9 cellular contexts compared by ENCODE assay signal in the genomic region with DNA sequence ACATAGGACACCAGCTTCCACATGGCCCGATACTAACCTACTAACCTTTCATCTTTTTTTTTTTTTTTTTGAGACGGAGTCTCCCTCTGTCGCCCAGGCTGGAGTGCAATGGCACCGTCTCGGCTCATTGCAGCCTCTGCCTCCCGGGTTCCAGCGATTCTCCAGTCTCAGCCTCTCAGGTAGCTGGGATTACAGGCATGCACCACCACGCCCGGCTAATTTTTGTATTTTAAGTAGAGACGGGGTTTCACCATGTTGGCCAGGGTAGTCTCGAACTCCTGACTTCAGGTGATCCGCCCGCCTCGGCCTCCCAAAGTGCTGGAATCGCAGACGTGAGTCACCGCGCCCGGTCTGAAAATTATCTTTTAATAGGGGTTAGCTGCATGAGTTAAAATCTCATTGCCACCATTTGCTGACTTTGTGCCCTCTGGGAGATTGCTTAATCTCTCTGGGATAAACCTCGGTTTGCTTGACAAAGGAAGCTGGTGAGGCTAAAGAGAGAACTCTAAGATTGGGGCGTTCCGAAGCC. TPM values are rescaled to one million over a fixed set of nuclear protein-coding genes. Genes with fewer than 3 reads are reported as not detected.
A peak's percentile ranks its signal among the peaks of the same experiment; 100 is the strongest.
DNase-seq lines count a peak whose midpoint lies in the region; ATAC-seq and TF ChIP-seq lines count a peak whose summit lies in the region.
"Not testable (repeated sequence)": the region's sequence is repeated elsewhere in the genome, so short reads cannot be mapped to it uniquely, and the experiment has no call there.
"Had no signal": no experiment of that assay in that cellular context is flagged by ENCODE, and none has a peak within 500 bp of the region (broad histone marks: within the 10 kb centered on the region; RNA-seq: fewer than 3 reads in every experiment).

No MANE protein-coding gene starts in this region.

- H3K4me3 ChIP-seq in AG10803 (ENCODE audit: low read length): peak overlapping the region; percentile 50
- peak overlapping the region; percentile 12; the same call in 1 of the 2 replicates for H3K4me3 ChIP-seq in HUES48 (ENCODE audit: low read depth, low read length)
- peak overlapping the region in 1 of 4 donors; percentile 99 for H3K4me3 ChIP-seq in adrenal gland
- H3K4me3 ChIP-seq in endodermal cell (ENCODE audit: low read length): peak overlapping the region; percentile 45
- peak overlapping the region; percentile 6 for H3K4me3 ChIP-seq in kidney epithelial cell (ENCODE audit: low read depth, low read length)
- H3K4me3 ChIP-seq in neural progenitor cell: not testable (repeated sequence)

- not testable (repeated sequence) for H3K4me1 ChIP-seq in HUES48 (ENCODE audit: control insufficient read depth, insufficient read depth, low read length); endodermal cell (ENCODE audit: control insufficient read depth, insufficient read depth, low read length); neural progenitor cell
- H3K4me1 ChIP-seq in adrenal gland (replicated peaks in 1 of 2): peaks cover 9 to 22% of the 10 kb centered on the region in 2 donors

- H3F3A ChIP-seq in neural progenitor cell (ENCODE audit: low read depth): not testable (repeated sequence)

- H3K9me3 ChIP-seq in HUES48 (ENCODE audit: control insufficient read depth, insufficient read depth, low read length); adrenal gland (replicated peaks in 1 of 3); endodermal cell (ENCODE audit: control insufficient read depth, low read length); neural progenitor cell (ENCODE audit: low read depth): not testable (repeated sequence)

- TF ChIP-seq CTCF in AG10803 (conservative IDR thresholded peaks at IDR 0.05; ENCODE audit: low read length); adrenal gland (IDR thresholded peaks at IDR 0.05); endodermal cell (conservative IDR thresholded peaks at IDR 0.05); kidney epithelial cell (IDR thresholded peaks at IDR 0.05; ENCODE audit: insufficient read depth, low read length, poor library complexity, severe bottlenecking); neural progenitor cell (IDR thresholded peaks at IDR 0.05): not testable (repeated sequence)

- peak overlapping the region; percentile 17 for H3K4me2 ChIP-seq in neural progenitor cell

- ATAC-seq in stimulated activated naive B cell treated with anti-CD40 and anti-IgM and Interleukin-4, amounts not matched to agents 10 μg/mL and 1 μg/mL and 100 μg/mL, for 72 hours (replicated peaks): not testable (repeated sequence)

- H3K79me2 ChIP-seq in neural progenitor cell (ENCODE audit: low read depth): not testable (repeated sequence)

- not testable (repeated sequence) for H3K36me3 Mint-ChIP-seq in T-helper 2 cell treated with Interferon-gamma antibody and Interleukin-4, amounts not matched to agents 5 μg/mL and 100 μg/mL, for 36 hours (ENCODE audit: low read depth); endodermal cell (ENCODE audit: low read depth); neural progenitor cell; stimulated activated naive B cell treated with anti-CD40 and anti-IgM and Interleukin-4, amounts not matched to agents 10 μg/mL and 1 μg/mL and 100 μg/mL, for 72 hours

- H4K20me1 ChIP-seq in neural progenitor cell (ENCODE audit: low read depth): not testable (repeated sequence)

- not testable (repeated sequence) for H3K9ac ChIP-seq in HUES48 (ENCODE audit: low read depth, low read length); endodermal cell (ENCODE audit: extremely low read depth, low read length, poor library complexity, severe bottlenecking); neural progenitor cell

- not testable (repeated sequence) for TF ChIP-seq POLR2A in adrenal gland (IDR thresholded peaks at IDR 0.05)

- not testable (repeated sequence) for H3K27ac ChIP-seq in HUES48 (ENCODE audit: low read depth, low read length); endodermal cell (ENCODE audit: low read depth, low read length); neural progenitor cell
- peak overlapping the region in 4 of 5 donors; percentile 46 to 92 (median 74) for H3K27ac ChIP-seq in adrenal gland

- peak overlapping the region; percentile 65 for H3K4me3 Mint-ChIP-seq in T-helper 2 cell treated with Interferon-gamma antibody and Interleukin-4, amounts not matched to agents 5 μg/mL and 100 μg/mL, for 36 hours
- H3K4me3 Mint-ChIP-seq in endodermal cell (peak overlapping the region; percentile 74), neural progenitor cell (peak overlapping the region; percentile 86)
- H3K4me3 Mint-ChIP-seq in stimulated activated naive B cell treated with anti-CD40 and anti-IgM and Interleukin-4, amounts not matched to agents 10 μg/mL and 1 μg/mL and 100 μg/mL, for 72 hours: peak overlapping the region; percentile 81 to 96

- H3K36me3 ChIP-seq in HUES48 (ENCODE audit: control insufficient read depth, insufficient read depth, low read length); endodermal cell (ENCODE audit: control insufficient read depth, insufficient read depth, low read length); kidney epithelial cell (ENCODE audit: control insufficient read depth, insufficient read depth, low read length); neural progenitor cell: not testable (repeated sequence)
- peaks cover 0 to 13% of the 10 kb centered on the region in 2 donors for H3K36me3 ChIP-seq in adrenal gland (replicated peaks in 1 of 2)

- H3K27ac Mint-ChIP-seq in T-helper 2 cell treated with Interferon-gamma antibody and Interleukin-4, amounts not matched to agents 5 μg/mL and 100 μg/mL, for 36 hours: peak overlapping the region; percentile 62
- not testable (repeated sequence) for H3K27ac Mint-ChIP-seq in endodermal cell; neural progenitor cell; stimulated activated naive B cell treated with anti-CD40 and anti-IgM and Interleukin-4, amounts not matched to agents 10 μg/mL and 1 μg/mL and 100 μg/mL, for 72 hours

- not testable (repeated sequence) for H2AFZ ChIP-seq in neural progenitor cell (replicated peaks)

- DNase-seq in AG10803 (ENCODE audit: low read depth); T-helper 2 cell treated with Interferon-gamma antibody and Interleukin-4, amounts not matched to agents 5 μg/mL and 100 μg/mL, for 36 hours (ENCODE audit: low spot score); adrenal gland; endodermal cell; kidney epithelial cell (ENCODE audit: low read depth); neural progenitor cell (ENCODE audit: low spot score); stimulated activated naive B cell treated with anti-CD40 and anti-IgM and Interleukin-4, amounts not matched to agents 10 μg/mL and 1 μg/mL and 100 μg/mL, for 72 hours: not testable (repeated sequence)

- WGBS in adrenal gland, 4 donors: 62 to 76% (median 66%) methylated on average over 21 to 22 of the region's 22 CpGs
- 81 to 83% methylated on average over 15 to 22 of the region's 22 CpGs for WGBS in endodermal cell (ENCODE audit: insufficient coverage in 1 of 2, insufficient read length in 1 of 2), 2 experiments

- not testable (repeated sequence) for H3K27me3 ChIP-seq in HUES48 (ENCODE audit: control insufficient read depth, insufficient read depth, low read length); adrenal gland; endodermal cell (ENCODE audit: control insufficient read depth, insufficient read depth, low read length, poor library complexity, severe bottlenecking); kidney epithelial cell (ENCODE audit: control insufficient read depth, insufficient read depth, low read length)
- H3K27me3 ChIP-seq in neural progenitor cell: peaks cover 21% of the 10 kb centered on the region

- not testable (repeated sequence) for H3K27me3 Mint-ChIP-seq in T-helper 2 cell treated with Interferon-gamma antibody and Interleukin-4, amounts not matched to agents 5 μg/mL and 100 μg/mL, for 36 hours (ENCODE audit: low read depth); endodermal cell (ENCODE audit: insufficient read depth); neural progenitor cell (ENCODE audit: insufficient read depth, low read depth); stimulated activated naive B cell treated with anti-CD40 and anti-IgM and Interleukin-4, amounts not matched to agents 10 μg/mL and 1 μg/mL and 100 μg/mL, for 72 hours

- intact Hi-C loops in adrenal gland (cut with DNase I): not testable (repeated sequence)

- peaks cover 11% of the 10 kb centered on the region for H3K4me1 Mint-ChIP-seq in T-helper 2 cell treated with Interferon-gamma antibody and Interleukin-4, amounts not matched to agents 5 μg/mL and 100 μg/mL, for 36 hours (ENCODE audit: low read depth)
- not testable (repeated sequence) for H3K4me1 Mint-ChIP-seq in endodermal cell, neural progenitor cell
- peaks cover 9 to 14% of the 10 kb centered on the region in 2 donors for H3K4me1 Mint-ChIP-seq in stimulated activated naive B cell treated with anti-CD40 and anti-IgM and Interleukin-4, amounts not matched to agents 10 μg/mL and 1 μg/mL and 100 μg/mL, for 72 hours

- H3K9me3 Mint-ChIP-seq in T-helper 2 cell treated with Interferon-gamma antibody and Interleukin-4, amounts not matched to agents 5 μg/mL and 100 μg/mL, for 36 hours; endodermal cell; neural progenitor cell; stimulated activated naive B cell treated with anti-CD40 and anti-IgM and Interleukin-4, amounts not matched to agents 10 μg/mL and 1 μg/mL and 100 μg/mL, for 72 hours: not testable (repeated sequence)

RNA-seq across cellular contexts. Expression of a gene that starts 0.4 kb away (rescaled TPM):
- 10 to 100 TPM; 19.0 to 87.5 (median 31.1) TPM for total RNA-seq in adrenal gland
- 100 to 1,000 TPM in 1 of 3 donors, 10 to 100 TPM in 1, 1 to 10 TPM in 1; 8.6 to 155 (median 40.1) TPM for polyA plus RNA-seq in adrenal gland
- total RNA-seq in endodermal cell: 10 to 100 TPM; 40.8 to 42.0 TPM
- polyA plus RNA-seq in endodermal cell (2013, experiment 1 of 2): 33.7 TPM
- 27.0 TPM for polyA plus RNA-seq in endodermal cell (2013, experiment 2 of 2)
- total RNA-seq in kidney epithelial cell: 9.0 and 11.4 TPM in 2 replicates
- 11.7 and 29.4 TPM in 2 replicates for total RNA-seq in neural progenitor cell (ENCODE audit: low replicate concordance)

RNA-seq across cellular contexts. Expression of a gene that starts 50.2 kb away (rescaled TPM):
- total RNA-seq in adrenal gland (100 to 1,000 TPM in 6 of 8 donors, 10 to 100 TPM in 2; 74.6 to 175 (median 137) TPM), endodermal cell (10 to 100 TPM; 16.0 to 16.5 TPM), kidney epithelial cell (4.6 and 6.1 TPM in 2 replicates), neural progenitor cell (ENCODE audit: low replicate concordance) (1.4 and 2.6 TPM in 2 replicates)
- 100 to 1,000 TPM in 1 of 3 donors, 10 to 100 TPM in 2; 17.2 to 147 (median 74.4) TPM for polyA plus RNA-seq in adrenal gland
- polyA plus RNA-seq in endodermal cell (2013, experiment 1 of 2): 1.5 TPM
- 1.7 TPM for polyA plus RNA-seq in endodermal cell (2013, experiment 2 of 2)
- total RNA-seq: G401 had no signal

Comparison
In these comparisons a context has a peak if more than half of its experiments do, and no peak if none do; other contexts are left out.
1. RNA of a gene that starts 50.2 kb away (total RNA-seq): 74.6 to 175 TPM in adrenal gland; 16.0 to 16.5 TPM in endodermal cell, 4.6 to 6.1 TPM in kidney epithelial cell and 1.4 to 2.6 TPM in neural progenitor cell; every median in the first group is over 4 times any median in the second.
2. Peak in every context shown above with its lines, with median percentiles within 50 percentile points of each other: H3K4me3 Mint-ChIP-seq.